Comparison of ENCODE assay signal across 2 cellular contexts in the genomic region with DNA sequence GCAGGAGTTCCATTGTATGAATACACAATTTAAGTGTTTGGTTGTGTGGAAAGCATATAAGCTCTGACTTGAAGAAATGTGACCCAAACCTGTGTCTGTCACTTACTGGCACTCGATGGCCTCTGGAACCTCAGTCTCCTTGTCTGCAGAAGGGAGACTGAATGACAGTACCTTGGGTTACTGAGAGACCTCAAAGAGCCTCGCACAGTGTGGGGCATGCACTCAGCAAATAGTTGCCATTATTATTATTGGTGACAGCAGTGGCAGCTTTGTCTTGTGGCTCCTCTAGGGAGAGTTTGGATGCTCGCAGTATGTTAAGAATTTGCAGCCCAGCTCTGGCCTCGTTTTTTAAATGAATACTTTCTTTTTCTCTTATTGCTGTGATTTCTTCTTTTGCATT.
TF ChIP-seq lines count a peak whose summit lies in the region.

No MANE protein-coding gene starts in this region.

TF ChIP-seq in GM23338, 12 proteins besides CTCF, POLR2A, EP300 and RAD21 (continued from another document):
- TF ChIP-seq, protein P1, sequence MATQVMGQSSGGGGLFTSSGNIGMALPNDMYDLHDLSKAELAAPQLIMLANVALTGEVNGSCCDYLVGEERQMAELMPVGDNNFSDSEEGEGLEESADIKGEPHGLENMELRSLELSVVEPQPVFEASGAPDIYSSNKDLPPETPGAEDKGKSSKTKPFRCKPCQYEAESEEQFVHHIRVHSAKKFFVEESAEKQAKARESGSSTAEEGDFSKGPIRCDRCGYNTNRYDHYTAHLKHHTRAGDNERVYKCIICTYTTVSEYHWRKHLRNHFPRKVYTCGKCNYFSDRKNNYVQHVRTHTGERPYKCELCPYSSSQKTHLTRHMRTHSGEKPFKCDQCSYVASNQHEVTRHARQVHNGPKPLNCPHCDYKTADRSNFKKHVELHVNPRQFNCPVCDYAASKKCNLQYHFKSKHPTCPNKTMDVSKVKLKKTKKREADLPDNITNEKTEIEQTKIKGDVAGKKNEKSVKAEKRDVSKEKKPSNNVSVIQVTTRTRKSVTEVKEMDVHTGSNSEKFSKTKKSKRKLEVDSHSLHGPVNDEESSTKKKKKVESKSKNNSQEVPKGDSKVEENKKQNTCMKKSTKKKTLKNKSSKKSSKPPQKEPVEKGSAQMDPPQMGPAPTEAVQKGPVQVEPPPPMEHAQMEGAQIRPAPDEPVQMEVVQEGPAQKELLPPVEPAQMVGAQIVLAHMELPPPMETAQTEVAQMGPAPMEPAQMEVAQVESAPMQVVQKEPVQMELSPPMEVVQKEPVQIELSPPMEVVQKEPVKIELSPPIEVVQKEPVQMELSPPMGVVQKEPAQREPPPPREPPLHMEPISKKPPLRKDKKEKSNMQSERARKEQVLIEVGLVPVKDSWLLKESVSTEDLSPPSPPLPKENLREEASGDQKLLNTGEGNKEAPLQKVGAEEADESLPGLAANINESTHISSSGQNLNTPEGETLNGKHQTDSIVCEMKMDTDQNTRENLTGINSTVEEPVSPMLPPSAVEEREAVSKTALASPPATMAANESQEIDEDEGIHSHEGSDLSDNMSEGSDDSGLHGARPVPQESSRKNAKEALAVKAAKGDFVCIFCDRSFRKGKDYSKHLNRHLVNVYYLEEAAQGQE (IDR thresholded peaks at IDR 0.05; ENCODE audit: unreplicated experiment) = no peak
- TF ChIP-seq ZNF114 (CRISPR knock-in tag; IDR thresholded peaks at IDR 0.05) = no peak
- TF ChIP-seq, protein P2, sequence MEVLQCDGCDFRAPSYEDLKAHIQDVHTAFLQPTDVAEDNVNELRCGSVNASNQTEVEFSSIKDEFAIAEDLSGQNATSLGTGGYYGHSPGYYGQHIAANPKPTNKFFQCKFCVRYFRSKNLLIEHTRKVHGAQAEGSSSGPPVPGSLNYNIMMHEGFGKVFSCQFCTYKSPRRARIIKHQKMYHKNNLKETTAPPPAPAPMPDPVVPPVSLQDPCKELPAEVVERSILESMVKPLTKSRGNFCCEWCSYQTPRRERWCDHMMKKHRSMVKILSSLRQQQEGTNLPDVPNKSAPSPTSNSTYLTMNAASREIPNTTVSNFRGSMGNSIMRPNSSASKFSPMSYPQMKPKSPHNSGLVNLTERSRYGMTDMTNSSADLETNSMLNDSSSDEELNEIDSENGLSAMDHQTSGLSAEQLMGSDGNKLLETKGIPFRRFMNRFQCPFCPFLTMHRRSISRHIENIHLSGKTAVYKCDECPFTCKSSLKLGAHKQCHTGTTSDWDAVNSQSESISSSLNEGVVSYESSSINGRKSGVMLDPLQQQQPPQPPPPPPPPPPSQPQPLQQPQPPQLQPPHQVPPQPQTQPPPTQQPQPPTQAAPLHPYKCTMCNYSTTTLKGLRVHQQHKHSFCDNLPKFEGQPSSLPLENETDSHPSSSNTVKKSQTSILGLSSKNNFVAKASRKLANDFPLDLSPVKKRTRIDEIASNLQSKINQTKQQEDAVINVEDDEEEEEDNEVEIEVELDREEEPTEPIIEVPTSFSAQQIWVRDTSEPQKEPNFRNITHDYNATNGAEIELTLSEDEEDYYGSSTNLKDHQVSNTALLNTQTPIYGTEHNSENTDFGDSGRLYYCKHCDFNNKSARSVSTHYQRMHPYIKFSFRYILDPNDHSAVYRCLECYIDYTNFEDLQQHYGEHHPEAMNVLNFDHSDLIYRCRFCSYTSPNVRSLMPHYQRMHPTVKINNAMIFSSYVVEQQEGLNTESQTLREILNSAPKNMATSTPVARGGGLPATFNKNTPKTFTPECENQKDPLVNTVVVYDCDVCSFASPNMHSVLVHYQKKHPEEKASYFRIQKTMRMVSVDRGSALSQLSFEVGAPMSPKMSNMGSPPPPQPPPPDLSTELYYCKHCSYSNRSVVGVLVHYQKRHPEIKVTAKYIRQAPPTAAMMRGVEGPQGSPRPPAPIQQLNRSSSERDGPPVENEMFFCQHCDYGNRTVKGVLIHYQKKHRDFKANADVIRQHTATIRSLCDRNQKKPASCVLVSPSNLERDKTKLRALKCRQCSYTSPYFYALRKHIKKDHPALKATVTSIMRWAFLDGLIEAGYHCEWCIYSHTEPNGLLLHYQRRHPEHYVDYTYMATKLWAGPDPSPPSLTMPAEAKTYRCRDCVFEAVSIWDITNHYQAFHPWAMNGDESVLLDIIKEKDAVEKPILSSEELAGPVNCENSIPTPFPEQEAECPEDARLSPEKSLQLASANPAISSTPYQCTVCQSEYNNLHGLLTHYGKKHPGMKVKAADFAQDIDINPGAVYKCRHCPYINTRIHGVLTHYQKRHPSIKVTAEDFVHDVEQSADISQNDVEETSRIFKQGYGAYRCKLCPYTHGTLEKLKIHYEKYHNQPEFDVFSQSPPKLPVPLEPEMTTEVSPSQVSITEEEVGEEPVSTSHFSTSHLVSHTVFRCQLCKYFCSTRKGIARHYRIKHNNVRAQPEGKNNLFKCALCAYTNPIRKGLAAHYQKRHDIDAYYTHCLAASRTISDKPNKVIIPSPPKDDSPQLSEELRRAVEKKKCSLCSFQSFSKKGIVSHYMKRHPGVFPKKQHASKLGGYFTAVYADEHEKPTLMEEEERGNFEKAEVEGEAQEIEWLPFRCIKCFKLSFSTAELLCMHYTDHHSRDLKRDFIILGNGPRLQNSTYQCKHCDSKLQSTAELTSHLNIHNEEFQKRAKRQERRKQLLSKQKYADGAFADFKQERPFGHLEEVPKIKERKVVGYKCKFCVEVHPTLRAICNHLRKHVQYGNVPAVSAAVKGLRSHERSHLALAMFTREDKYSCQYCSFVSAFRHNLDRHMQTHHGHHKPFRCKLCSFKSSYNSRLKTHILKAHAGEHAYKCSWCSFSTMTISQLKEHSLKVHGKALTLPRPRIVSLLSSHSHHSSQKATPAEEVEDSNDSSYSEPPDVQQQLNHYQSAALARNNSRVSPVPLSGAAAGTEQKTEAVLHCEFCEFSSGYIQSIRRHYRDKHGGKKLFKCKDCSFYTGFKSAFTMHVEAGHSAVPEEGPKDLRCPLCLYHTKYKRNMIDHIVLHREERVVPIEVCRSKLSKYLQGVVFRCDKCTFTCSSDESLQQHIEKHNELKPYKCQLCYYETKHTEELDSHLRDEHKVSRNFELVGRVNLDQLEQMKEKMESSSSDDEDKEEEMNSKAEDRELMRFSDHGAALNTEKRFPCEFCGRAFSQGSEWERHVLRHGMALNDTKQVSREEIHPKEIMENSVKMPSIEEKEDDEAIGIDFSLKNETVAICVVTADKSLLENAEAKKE (CRISPR knock-in tag; IDR thresholded peaks at IDR 0.05) = no peak
- TF ChIP-seq EZH2phosphoT487 (IDR thresholded peaks at IDR 0.05; ENCODE audit: unreplicated experiment) = no peak
TF ChIP-seq in GM23338: peak in this region for 0.

TF ChIP-seq in WTC11, 78 proteins besides CTCF, POLR2A, EP300 and RAD21 (continued from another document):
- no peak for TF ChIP-seq TEAD1 (CRISPR knock-in tag; IDR thresholded peaks at IDR 0.05)
- TF ChIP-seq, protein P3, sequence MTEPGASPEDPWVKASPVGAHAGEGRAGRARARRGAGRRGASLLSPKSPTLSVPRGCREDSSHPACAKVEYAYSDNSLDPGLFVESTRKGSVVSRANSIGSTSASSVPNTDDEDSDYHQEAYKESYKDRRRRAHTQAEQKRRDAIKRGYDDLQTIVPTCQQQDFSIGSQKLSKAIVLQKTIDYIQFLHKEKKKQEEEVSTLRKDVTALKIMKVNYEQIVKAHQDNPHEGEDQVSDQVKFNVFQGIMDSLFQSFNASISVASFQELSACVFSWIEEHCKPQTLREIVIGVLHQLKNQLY (CRISPR knock-in tag; IDR thresholded peaks at IDR 0.05) = no peak
- TF ChIP-seq AR (CRISPR knock-in tag; IDR thresholded peaks at IDR 0.05) = no peak
- no peak for TF ChIP-seq NFATC4 (CRISPR knock-in tag; IDR thresholded peaks at IDR 0.05)
- TF ChIP-seq EMX1 (CRISPR knock-in tag; IDR thresholded peaks at IDR 0.05) = no peak
- TF ChIP-seq, protein P4, sequence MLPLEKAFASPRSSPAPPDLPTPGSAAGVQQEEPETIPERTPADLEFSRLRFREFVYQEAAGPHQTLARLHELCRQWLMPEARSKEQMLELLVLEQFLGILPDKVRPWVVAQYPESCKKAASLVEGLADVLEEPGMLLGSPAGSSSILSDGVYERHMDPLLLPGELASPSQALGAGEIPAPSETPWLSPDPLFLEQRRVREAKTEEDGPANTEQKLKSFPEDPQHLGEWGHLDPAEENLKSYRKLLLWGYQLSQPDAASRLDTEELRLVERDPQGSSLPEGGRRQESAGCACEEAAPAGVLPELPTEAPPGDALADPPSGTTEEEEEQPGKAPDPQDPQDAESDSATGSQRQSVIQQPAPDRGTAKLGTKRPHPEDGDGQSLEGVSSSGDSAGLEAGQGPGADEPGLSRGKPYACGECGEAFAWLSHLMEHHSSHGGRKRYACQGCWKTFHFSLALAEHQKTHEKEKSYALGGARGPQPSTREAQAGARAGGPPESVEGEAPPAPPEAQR (CRISPR knock-in tag; IDR thresholded peaks at IDR 0.05) = no peak
- TF ChIP-seq HMGA2 (CRISPR knock-in tag; IDR thresholded peaks at IDR 0.05) = no peak
- TF ChIP-seq SMAD3 (CRISPR knock-in tag; IDR thresholded peaks at IDR 0.05; ENCODE audit: borderline replicate concordance) = no peak
- TF ChIP-seq FOXP4 (CRISPR knock-in tag; IDR thresholded peaks at IDR 0.05) = no peak
- no peak for TF ChIP-seq ZNF232 (CRISPR knock-in tag; IDR thresholded peaks at IDR 0.05)
- TF ChIP-seq, protein P5, sequence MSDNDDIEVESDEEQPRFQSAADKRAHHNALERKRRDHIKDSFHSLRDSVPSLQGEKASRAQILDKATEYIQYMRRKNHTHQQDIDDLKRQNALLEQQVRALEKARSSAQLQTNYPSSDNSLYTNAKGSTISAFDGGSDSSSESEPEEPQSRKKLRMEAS (CRISPR knock-in tag; IDR thresholded peaks at IDR 0.05) = no peak
- TF ChIP-seq ERG (CRISPR knock-in tag; IDR thresholded peaks at IDR 0.05) = no peak
- TF ChIP-seq ETV6 (CRISPR knock-in tag; IDR thresholded peaks at IDR 0.05) = no peak
- TF ChIP-seq ZNF138 (CRISPR knock-in tag; conservative IDR thresholded peaks at IDR 0.05) = no peak
- TF ChIP-seq E2F1 (CRISPR knock-in tag; IDR thresholded peaks at IDR 0.05) = no peak
